7 cellular contexts compared by ENCODE assay signal in genomic region chr21:5067326-5068048, GRCh38.
A peak's percentile ranks its signal among the peaks of the same experiment; 100 is the strongest.
DNase-seq lines count a peak whose midpoint lies in the region; ATAC-seq and TF ChIP-seq lines count a peak whose summit lies in the region.
"Not testable (repeated sequence)": the region's sequence is repeated elsewhere in the genome, so short reads cannot be mapped to it uniquely, and the experiment has no call there.

No MANE protein-coding gene starts in this region.

- TF ChIP-seq EP300 in gastroesophageal sphincter (IDR thresholded peaks at IDR 0.05) = not testable (repeated sequence)

- H3K9me3 ChIP-seq in Panc1 (ENCODE audit: control insufficient read depth, insufficient read depth, low read depth, low read length); gastroesophageal sphincter; heart right ventricle; left lung; psoas muscle; gastrocnemius medialis: not testable (repeated sequence)

- not testable (repeated sequence) for H3K27me3 ChIP-seq in Panc1 (ENCODE audit: control insufficient read depth, insufficient read depth, low read length); gastroesophageal sphincter; heart right ventricle; left lung; psoas muscle (ENCODE audit: insufficient read depth in 3 of 3, low read length in 2 of 3); gastrocnemius medialis

- ATAC-seq in Panc1 = peak; percentile 77
- ATAC-seq in gastroesophageal sphincter = peak; percentile 82
- peak in 5 of 8 donors; percentile 27 to 71 (median 46) for ATAC-seq in heart right ventricle
- ATAC-seq in left ventricle myocardium superior = peak; percentile 50
- peak; percentile 59 for ATAC-seq in left lung
- peak in 3 of 4 donors; percentile 35 to 59 (median 58) for ATAC-seq in psoas muscle
- peak; percentile 23 to 64 for ATAC-seq in gastrocnemius medialis

- not testable (repeated sequence) for BruUV-seq in Panc1 (replicated peaks; lab: Mats Ljungman, UMichigan)

- H3K4me3 ChIP-seq in Panc1 (ENCODE audit: low read depth in 2 of 2, low read length in 2 of 2); gastroesophageal sphincter; heart right ventricle; left lung; psoas muscle; gastrocnemius medialis: not testable (repeated sequence)

- POLR2A ChIA-PET in Panc1 (lab: Charles Lee) = not testable (repeated sequence)

- not testable (repeated sequence) for DNase-seq in Panc1 (ENCODE audit: low read depth, low spot score); left ventricle myocardium superior; left lung; gastrocnemius medialis
- DNase-seq in heart right ventricle (peak in 1 of 2 donors; percentile 1), psoas muscle (peak in 1 of 2 donors; percentile 23)

- not testable (repeated sequence) for TF ChIP-seq CTCF in Panc1 (IDR thresholded peaks at IDR 0.05); gastroesophageal sphincter (IDR thresholded peaks at IDR 0.05); heart right ventricle (IDR thresholded peaks at IDR 0.05); left lung (IDR thresholded peaks at IDR 0.05); psoas muscle (IDR thresholded peaks at IDR 0.05); gastrocnemius medialis (IDR thresholded peaks at IDR 0.05 in 4 of 5, conservative IDR thresholded peaks at IDR 0.05 in 1 of 5)

- not testable (repeated sequence) for H3K4me1 ChIP-seq in Panc1 (ENCODE audit: control insufficient read depth, insufficient read depth, low read length); gastroesophageal sphincter; heart right ventricle; left lung; psoas muscle; gastrocnemius medialis

- H3K27ac ChIP-seq in Panc1 (ENCODE audit: low read length); gastroesophageal sphincter; heart right ventricle; left lung; psoas muscle; gastrocnemius medialis: not testable (repeated sequence)

- in situ Hi-C loops in Panc1 (cut with HindIII; ENCODE audit: low pct_unique_long_range_greater_than_20kb, low sequenced_read_pairs); gastrocnemius medialis (cut with MboI; ENCODE audit: low sequenced_read_pairs in 4 of 4): not testable (repeated sequence)

- no CpG with 5 or more reads among the region's 15 CpGs for WGBS in gastroesophageal sphincter (ENCODE audit: low coverage in 1 of 2), 2 donors
- WGBS in heart right ventricle, 2 donors = 52% methylated on average over 3 of the region's 15 CpGs; no CpG with 5 or more reads in 1 of the 2 donors
- WGBS in psoas muscle, 3 donors = 44 to 70% methylated on average over 3 of the region's 15 CpGs; no CpG with 5 or more reads in 1 of the 3 donors

- intact Hi-C loops in Panc1 (cut with micrococcal nuclease; ENCODE audit: unreplicated experiment); heart right ventricle (cut with DNase I); left ventricle myocardium superior (cut with micrococcal nuclease); left lung (cut with DNase I); psoas muscle (cut with DNase I); gastrocnemius medialis (cut with DNase I; ENCODE audit: low total_unique reads): not testable (repeated sequence)

- H3K36me3 ChIP-seq in Panc1 (ENCODE audit: control insufficient read depth, insufficient read depth, low read length); gastroesophageal sphincter; heart right ventricle; left lung; psoas muscle (ENCODE audit: insufficient read depth in 1 of 2, low read depth in 1 of 2); gastrocnemius medialis: not testable (repeated sequence)

- CTCF ChIA-PET in Panc1 (lab: Charles Lee) = not testable (repeated sequence)

- TF ChIP-seq POLR2A in gastroesophageal sphincter (IDR thresholded peaks at IDR 0.05); gastrocnemius medialis (IDR thresholded peaks at IDR 0.05): not testable (repeated sequence)
